In genomic region chr10:80157561-80157960, GRCh38 we compare ENCODE assay signal across 2 cellular contexts.
TF ChIP-seq lines count a peak whose summit lies in the region.

No MANE protein-coding gene starts in this region.

TF ChIP-seq in SK-N-SH, 30 proteins besides CTCF, POLR2A, EP300 and RAD21:
- TF ChIP-seq REST (IDR thresholded peaks at IDR 0.05; ENCODE audit: low read depth, low read length) (no peak), FOXM1 (IDR thresholded peaks at IDR 0.05; ENCODE audit: low read depth) (no peak), NFIC (IDR thresholded peaks at IDR 0.05; ENCODE audit: borderline replicate concordance) (no peak), EZH2phosphoT487 (IDR thresholded peaks at IDR 0.05; ENCODE audit: borderline replicate concordance, low read depth) (no peak), POLR2AphosphoS5 (IDR thresholded peaks at IDR 0.05; ENCODE audit: low read depth, low read length) (no peak), GATA2 (CRISPR knock-in tag; IDR thresholded peaks at IDR 0.05) (no peak), MEF2A (IDR thresholded peaks at IDR 0.05; ENCODE audit: borderline replicate concordance, low read depth) (no peak), SMC3 (IDR thresholded peaks at IDR 0.05; ENCODE audit: low read depth, low read length) (no peak), PBX3 (IDR thresholded peaks at IDR 0.05) (no peak), FOSL2 (IDR thresholded peaks at IDR 0.05; ENCODE audit: borderline replicate concordance, low read depth) (no peak), NRF1 (IDR thresholded peaks at IDR 0.05; ENCODE audit: low read depth, low read length) (no peak), MAX (IDR thresholded peaks at IDR 0.05; ENCODE audit: low read depth) (no peak), CHD2 (IDR thresholded peaks at IDR 0.05; ENCODE audit: low read length, partially characterized antibody) (no peak), TCF12 (IDR thresholded peaks at IDR 0.05) (no peak), SIN3A (IDR thresholded peaks at IDR 0.05; ENCODE audit: borderline replicate concordance, low read depth, low read length) (no peak), ZBTB33 (IDR thresholded peaks at IDR 0.05; ENCODE audit: borderline replicate concordance, low read depth) (no peak), RXRA (IDR thresholded peaks at IDR 0.05; ENCODE audit: borderline replicate concordance, low read depth) (no peak), YY1 (IDR thresholded peaks at IDR 0.05; ENCODE audit: low read depth) (no peak), RFX5 (IDR thresholded peaks at IDR 0.05; ENCODE audit: low read length) (no peak)

TF ChIP-seq in SK-N-SH treated with all-trans-retinoic acid at 6 μM for 48 hours, 23 proteins besides CTCF, POLR2A, EP300 and RAD21 (continued from another document):
- TF ChIP-seq CREB5 (CRISPR knock-in tag; IDR thresholded peaks at IDR 0.05; ENCODE audit: low read depth) = no peak
- TF ChIP-seq TCF4 (CRISPR knock-in tag; IDR thresholded peaks at IDR 0.05; ENCODE audit: borderline replicate concordance) = no peak
- TF ChIP-seq ZNF70 (CRISPR knock-in tag; IDR thresholded peaks at IDR 0.05) = no peak
- TF ChIP-seq PATZ1 (CRISPR knock-in tag; IDR thresholded peaks at IDR 0.05; ENCODE audit: borderline replicate concordance) = no peak
- TF ChIP-seq CSDC2 (CRISPR knock-in tag; IDR thresholded peaks at IDR 0.05) = no peak
- no peak for TF ChIP-seq CSRNP3 (CRISPR knock-in tag; IDR thresholded peaks at IDR 0.05)
TF ChIP-seq in SK-N-SH treated with all-trans-retinoic acid at 6 μM for 48 hours: peak in this region for 0.
